ENCODE assay signal across 17 cellular contexts in genomic region chr6:126701799-126702198, GRCh38.
A peak's percentile ranks its signal among the peaks of the same experiment; 100 is the strongest.
DNase-seq lines count a peak whose midpoint lies in the region; ATAC-seq, FAIRE-seq and TF ChIP-seq lines count a peak whose summit lies in the region.
"Had no signal": no experiment of that assay in that cellular context is flagged by ENCODE, and none has a peak within 500 bp of the region (broad histone marks: within the 10 kb centered on the region; RNA-seq: fewer than 3 reads in every experiment).

No MANE protein-coding gene starts in this region.

- intact Hi-C loops in right lobe of liver (cut with DNase I), result no loop called here
- intact Hi-C loops in HepG2 (cut with micrococcal nuclease; ENCODE audit: unreplicated experiment), result no loop called here

- H3K27me3 ChIP-seq in right lobe of liver (no peaks in the 10 kb centered on the region), HepG2 (ENCODE audit: control insufficient read depth in 1 of 2, insufficient read depth in 2 of 2, low read length in 2 of 2) (no peaks in the 10 kb centered on the region), adipocyte (replicated peaks; ENCODE audit: control insufficient read depth, insufficient read depth, low read length) (no peaks in the 10 kb centered on the region), hepatocyte (no peaks in the 10 kb centered on the region)
- H3K27me3 ChIP-seq: esophagus muscularis mucosa had no signal

- H3K27ac ChIP-seq in right lobe of liver (no peak overlapping the region), HepG2 (ENCODE audit: extremely low read length, insufficient read depth, low read length) (no peak overlapping the region), hepatocyte (no peak overlapping the region)
- H3K27ac ChIP-seq: esophagus muscularis mucosa had no signal

- peak in 3 of 4 donors; percentile 25 to 35 (median 35) for ATAC-seq in right lobe of liver
- no peak for ATAC-seq in HepG2
- ATAC-seq in HG03135 (IDR thresholded peaks at IDR 0.05; ENCODE audit: unreplicated experiment), result no peak
- ATAC-seq in HG03175 (IDR thresholded peaks at IDR 0.05; ENCODE audit: unreplicated experiment), result no peak

- H3K79me2 ChIP-seq in HepG2 (ENCODE audit: insufficient read depth, low read length), result no peaks in the 10 kb centered on the region
- H3K79me2 ChIP-seq in hepatocyte, result no peaks in the 10 kb centered on the region

- no peaks in the 10 kb centered on the region for H3K9me2 ChIP-seq in hepatocyte (replicated peaks; ENCODE audit: insufficient read depth)

- POLR2A ChIA-PET in HepG2 (lab: Yijun Ruan, JAX), result no interaction called here

- no peak for TF ChIP-seq CTCF in right lobe of liver (IDR thresholded peaks at IDR 0.05)
- no peak for TF ChIP-seq CTCF in HepG2 (CRISPR knock-in tag; IDR thresholded peaks at IDR 0.05)
- no peak for TF ChIP-seq CTCF in hepatocyte (IDR thresholded peaks at IDR 0.05; ENCODE audit: poor library complexity)

- H3K9me3 ChIP-seq in right lobe of liver (no peaks in the 10 kb centered on the region), HepG2 (ENCODE audit: low read length) (no peaks in the 10 kb centered on the region), adipocyte (ENCODE audit: control insufficient read depth, low read length) (no peaks in the 10 kb centered on the region), hepatocyte (ENCODE audit: low read depth) (no peaks in the 10 kb centered on the region)
- H3K9me3 ChIP-seq: esophagus muscularis mucosa had no signal

- BruUV-seq in HepG2 (replicated peaks; lab: Mats Ljungman, UMichigan), result no TSS peak

- no peak for TF ChIP-seq POLR2A in right lobe of liver (IDR thresholded peaks at IDR 0.05)
- TF ChIP-seq POLR2A in HepG2 (IDR thresholded peaks at IDR 0.05; ENCODE audit: insufficient read depth in 1 of 2, low read depth in 2 of 2, low read length in 2 of 2), result no peak

- FAIRE-seq in HepG2 (lab: Jason Lieb, UNC), result no peak
- FAIRE-seq: A204.1, H54 had no signal

- H2AFZ ChIP-seq in HepG2 (ENCODE audit: low read length) (no peak overlapping the region), hepatocyte (no peak overlapping the region)

- H4K20me1 ChIP-seq in HepG2 (ENCODE audit: insufficient read depth, low read length) (no peaks in the 10 kb centered on the region), hepatocyte (ENCODE audit: insufficient read depth, poor library complexity, severe bottlenecking) (no peaks in the 10 kb centered on the region)

- TF ChIP-seq EP300 in HepG2 (IDR thresholded peaks at IDR 0.05; ENCODE audit: low read depth in 2 of 2, low read length in 2 of 2) (no peak), HepG2 (CRISPR knock-in tag; IDR thresholded peaks at IDR 0.05; ENCODE audit: borderline replicate concordance) (no peak)

- no peaks in the 10 kb centered on the region for H3K4me1 ChIP-seq in right lobe of liver
- no peaks in the 10 kb centered on the region for H3K4me1 ChIP-seq in HepG2 (ENCODE audit: insufficient read depth, low read length)
- peaks cover 4% of the 10 kb centered on the region for H3K4me1 ChIP-seq in adipocyte (ENCODE audit: control insufficient read depth, insufficient read depth, low read length)
- H3K4me1 ChIP-seq in hepatocyte (ENCODE audit: insufficient read depth), result peaks cover 5% of the 10 kb centered on the region
- H3K4me1 ChIP-seq: esophagus muscularis mucosa had no signal

- CTCF ChIA-PET in HepG2 (lab: Yijun Ruan, JAX; ENCODE audit: low intra/inter-chr PET ratio, low total read pairs), result no interaction called here

- in situ Hi-C loops in HepG2 (cut with HindIII; ENCODE audit: extremely low pct_ligation_motif_present, low pct_unique_long_range_greater_than_20kb), result no loop called here

- H3K4me3 ChIP-seq in right lobe of liver (no peak overlapping the region), HepG2 (replicated peaks in 1 of 3; ENCODE audit: insufficient read depth in 1 of 3, low read depth in 2 of 3, low read length in 3 of 3) (no peak overlapping the region), adipocyte (ENCODE audit: low read length) (peak overlapping the region; percentile 56), hepatocyte (no peak overlapping the region)
- H3K4me3 ChIP-seq: esophagus muscularis mucosa had no signal

- TF ChIP-seq RAD21 in HepG2 (CRISPR knock-in tag; IDR thresholded peaks at IDR 0.05), result no peak

- H3K4me2 ChIP-seq in HepG2 (ENCODE audit: low read depth, low read length) (no peak overlapping the region), hepatocyte (no peak overlapping the region)

- DNase-seq in right lobe of liver (no peak), HepG2 (ENCODE audit: low spot score) (no peak), M059J (ENCODE audit: low read depth) (peak; percentile 43), adipocyte (ENCODE audit: low read depth) (peak; percentile 34), hepatocyte (ENCODE audit: low spot score) (no peak), activated T-cell treated with anti-CD3 and anti-CD28 coated beads for 4 hours (no peak)
- DNase-seq: activated gamma-delta T cell treated with Interleukin-2 at 50 U/mL for 16 hours; central memory CD4-positive, alpha-beta T cell; DMS79 treated with DMSO at 0.1 percent for 48 hours; immature natural killer cell; NCI-H345; substantia nigra had no signal

- H3K36me3 ChIP-seq in right lobe of liver (no peaks in the 10 kb centered on the region), HepG2 (replicated peaks in 1 of 2; ENCODE audit: control insufficient read depth in 1 of 2, insufficient read depth in 2 of 2, low read length in 2 of 2) (no peaks in the 10 kb centered on the region), adipocyte (ENCODE audit: control insufficient read depth, insufficient read depth, low read length, severe bottlenecking) (no peaks in the 10 kb centered on the region), hepatocyte (replicated peaks; ENCODE audit: insufficient read depth, low read depth) (no peaks in the 10 kb centered on the region)
- H3K36me3 ChIP-seq: esophagus muscularis mucosa had no signal

- H3K9ac ChIP-seq in HepG2 (ENCODE audit: insufficient read depth, low read depth, low read length) (no peak overlapping the region), adipocyte (ENCODE audit: low read length) (no peak overlapping the region)

TF ChIP-seq in HepG2, 621 proteins besides CTCF, POLR2A, EP300 and RAD21:
- no peak for TF ChIP-seq NCOA5 (CRISPR knock-in tag; IDR thresholded peaks at IDR 0.05)
- TF ChIP-seq ZNF83 (CRISPR knock-in tag; IDR thresholded peaks at IDR 0.05; ENCODE audit: borderline replicate concordance), result no peak
- no peak for TF ChIP-seq HNRNPLL (IDR thresholded peaks at IDR 0.05; ENCODE audit: low read depth, low read length, poor library complexity, severe bottlenecking)
- TF ChIP-seq ZNF609 (CRISPR knock-in tag; IDR thresholded peaks at IDR 0.05; ENCODE audit: borderline replicate concordance), result no peak
- TF ChIP-seq HMGA1 (CRISPR knock-in tag; conservative IDR thresholded peaks at IDR 0.05), result no peak
- TF ChIP-seq ZNF547 (CRISPR knock-in tag; IDR thresholded peaks at IDR 0.05), result no peak

Comparison
In these comparisons a context has a peak if more than half of its experiments do, and no peak if none do; other contexts are left out.
1. ATAC-seq: peak in right lobe of liver (3 of 4); none in HepG2 (single experiment), HG03135 (single experiment) and HG03175 (single experiment).
2. DNase-seq: peak in M059J (single experiment) and adipocyte (single experiment); none in right lobe of liver (0 of 3), HepG2 (single experiment), hepatocyte (single experiment) and activated T-cell treated with anti-CD3 and anti-CD28 coated beads for 4 hours (single experiment).